ENCODE assay signal across 8 cellular contexts in the genomic region with DNA sequence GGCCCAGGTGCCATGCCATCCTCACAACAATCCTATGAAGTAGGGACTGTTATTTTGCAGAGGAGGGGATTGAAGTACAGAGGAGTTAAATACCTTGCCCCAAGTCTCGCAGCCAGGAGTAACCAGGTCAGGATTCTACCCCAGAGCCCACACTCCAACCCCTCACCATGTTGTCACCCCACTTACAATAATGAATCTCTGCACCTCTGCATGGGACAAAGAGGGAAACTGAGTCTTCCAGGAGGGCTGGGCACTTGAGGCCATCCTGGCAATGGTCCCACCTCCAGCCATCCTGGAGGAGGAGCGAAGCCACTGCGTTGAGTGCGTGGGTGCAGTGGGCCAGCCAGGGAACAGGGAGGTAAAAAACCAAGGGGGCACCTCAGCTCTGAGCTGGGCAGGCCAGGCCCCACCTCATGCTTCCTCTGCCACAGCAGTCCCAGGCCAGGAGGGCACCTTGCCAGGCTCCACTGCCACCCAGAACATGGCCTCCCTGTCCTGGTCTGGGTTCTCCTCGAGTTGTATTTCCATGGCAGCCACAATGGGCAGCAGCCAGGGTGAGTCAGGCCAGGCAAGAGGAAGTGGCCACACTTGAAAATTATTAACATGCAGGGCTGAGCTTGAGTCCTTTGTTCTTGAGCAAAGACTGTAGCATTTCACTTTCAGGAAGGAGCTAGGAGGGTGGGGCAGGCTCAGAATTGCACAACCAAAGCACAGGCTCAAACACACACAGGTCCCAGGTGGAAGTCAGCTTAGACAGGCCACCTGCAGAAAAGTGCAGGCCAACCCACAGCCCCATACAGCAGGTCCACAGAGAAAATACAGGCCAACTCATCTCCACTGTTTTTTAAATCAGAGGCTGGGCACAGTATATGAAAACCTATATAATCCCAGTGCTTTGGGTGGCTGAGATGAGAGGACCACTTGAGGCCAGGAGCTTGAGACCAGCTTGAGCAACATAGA. TPM values are rescaled to one million over a fixed set of nuclear protein-coding genes. Genes with fewer than 3 reads are reported as not detected.
A peak's percentile ranks its signal among the peaks of the same experiment; 100 is the strongest.
DNase-seq lines count a peak whose midpoint lies in the region; ATAC-seq, FAIRE-seq and TF ChIP-seq lines count a peak whose summit lies in the region.

No MANE protein-coding gene starts in this region.

- H3K36me3 ChIP-seq in muscle layer of duodenum (ENCODE audit: control insufficient read depth in 1 of 2, insufficient read depth in 2 of 2, low read length in 2 of 2): no peaks in the 10 kb centered on the region

- FAIRE-seq in HTR-8/SVneo (lab: Jason Lieb, UNC) (peak; percentile 92), RCC 7860 (lab: Jason Lieb, UNC) (peak; percentile 93)

- no peaks in the 10 kb centered on the region for H3K27me3 ChIP-seq in muscle layer of duodenum (ENCODE audit: low read depth, low read length)

- no peak overlapping the region for H3K4me3 ChIP-seq in muscle layer of duodenum (ENCODE audit: low read depth in 1 of 2, low read length in 2 of 2)

- no peaks in the 10 kb centered on the region for H3K9me3 ChIP-seq in muscle layer of duodenum (ENCODE audit: control insufficient read depth in 1 of 2, low read length in 2 of 2)

- peaks cover 12% of the 10 kb centered on the region for H3K27me3 Mint-ChIP-seq in endothelial cell (ENCODE audit: unreplicated experiment)
- H3K27me3 Mint-ChIP-seq in activated CD8-positive, alpha-beta memory T cell treated with anti-CD3 and anti-CD28 coated beads, Interleukin-2, amount 10 ng/mL, durations not matched to agents 7 days and 5 days: no peaks in the 10 kb centered on the region

- peak overlapping the region; percentile 43 for H3K27ac Mint-ChIP-seq in endothelial cell (ENCODE audit: unreplicated experiment)
- H3K27ac Mint-ChIP-seq in activated CD8-positive, alpha-beta memory T cell treated with anti-CD3 and anti-CD28 coated beads, Interleukin-2, amount 10 ng/mL, durations not matched to agents 7 days and 5 days: no peak overlapping the region

- CTCF ChIA-PET in activated CD8-positive, alpha-beta memory T cell treated with anti-CD3 and anti-CD28 coated beads, Interleukin-2, amount 10 ng/mL, durations not matched to agents 7 days and 5 days (lab: Charles Lee): interaction anchor here (0.8 kb wide), 1 partner anchor 10 kb away, joined by 3 read pairs; no protein-coding TSS in a partner anchor

- peak overlapping the region; percentile 74 for H3K27ac ChIP-seq in muscle layer of duodenum (ENCODE audit: low read length)

- ATAC-seq in GM21390 (IDR thresholded peaks at IDR 0.05; ENCODE audit: unreplicated experiment): peak; percentile 48
- ATAC-seq in activated CD8-positive, alpha-beta memory T cell treated with anti-CD3 and anti-CD28 coated beads, Interleukin-2, amount 10 ng/mL, durations not matched to agents 7 days and 5 days: no peak

- DNase-seq in DMS153 treated with DMSO at 0.1 percent for 48 hours (lab: John Stamatoyannopoulos, UW; ENCODE audit: unreplicated experiment) (peak; percentile 93), HTR-8/SVneo (ENCODE audit: insufficient read length, low spot score) (peak; percentile 87), RCC 7860 (ENCODE audit: low spot score) (peak; percentile 98), endothelial cell (ENCODE audit: low spot score) (no peak), DMS 273 treated with DMSO at 0.1 percent for 48 hours (lab: John Stamatoyannopoulos, UW) (no peak)
- DNase-seq in activated CD8-positive, alpha-beta memory T cell treated with anti-CD3 and anti-CD28 coated beads, Interleukin-2, amount 10 ng/mL, durations not matched to agents 7 days and 5 days: no peak

- TF ChIP-seq CTCF in endothelial cell (IDR thresholded peaks at IDR 0.05; ENCODE audit: unreplicated experiment): no peak

- peaks cover 37% of the 10 kb centered on the region for H3K4me1 Mint-ChIP-seq in endothelial cell (ENCODE audit: unreplicated experiment)
- H3K4me1 Mint-ChIP-seq in activated CD8-positive, alpha-beta memory T cell treated with anti-CD3 and anti-CD28 coated beads, Interleukin-2, amount 10 ng/mL, durations not matched to agents 7 days and 5 days: peaks cover 30% of the 10 kb centered on the region

- no peaks in the 10 kb centered on the region for H3K9me3 Mint-ChIP-seq in endothelial cell (ENCODE audit: unreplicated experiment)
- no peaks in the 10 kb centered on the region for H3K9me3 Mint-ChIP-seq in activated CD8-positive, alpha-beta memory T cell treated with anti-CD3 and anti-CD28 coated beads, Interleukin-2, amount 10 ng/mL, durations not matched to agents 7 days and 5 days (ENCODE audit: low read depth)

- H3K4me1 ChIP-seq in muscle layer of duodenum (ENCODE audit: control insufficient read depth in 1 of 2, insufficient read depth in 2 of 2, low read length in 2 of 2): peaks cover 63 to 79% of the 10 kb centered on the region in 2 donors

- H3K4me3 Mint-ChIP-seq in endothelial cell (ENCODE audit: unreplicated experiment): no peak overlapping the region
- H3K4me3 Mint-ChIP-seq in activated CD8-positive, alpha-beta memory T cell treated with anti-CD3 and anti-CD28 coated beads, Interleukin-2, amount 10 ng/mL, durations not matched to agents 7 days and 5 days: no peak overlapping the region

- peaks cover 5% of the 10 kb centered on the region for H3K36me3 Mint-ChIP-seq in endothelial cell (ENCODE audit: low read depth, unreplicated experiment)
- no peaks in the 10 kb centered on the region for H3K36me3 Mint-ChIP-seq in activated CD8-positive, alpha-beta memory T cell treated with anti-CD3 and anti-CD28 coated beads, Interleukin-2, amount 10 ng/mL, durations not matched to agents 7 days and 5 days

RNA-seq across cellular contexts. Expression of gene CUEDC1, which starts 52.1 kb away (rescaled TPM):
- total RNA-seq in endothelial cell (ENCODE audit: unreplicated experiment): 13.3 TPM
- not detected for total RNA-seq in activated CD8-positive, alpha-beta memory T cell treated with anti-CD3 and anti-CD28 coated beads, Interleukin-2, amount 10 ng/mL, durations not matched to agents 7 days and 5 days

RNA-seq across cellular contexts. Expression of gene MRPS23, which starts 53.2 kb away (rescaled TPM):
- 39.3 TPM for total RNA-seq in endothelial cell (ENCODE audit: unreplicated experiment)
- total RNA-seq in activated CD8-positive, alpha-beta memory T cell treated with anti-CD3 and anti-CD28 coated beads, Interleukin-2, amount 10 ng/mL, durations not matched to agents 7 days and 5 days: 10 to 100 TPM; 39.4 to 49.4 TPM

Comparison
In these comparisons a context has a peak if more than half of its experiments do, and no peak if none do; other contexts are left out.
1. DNase-seq: peak in DMS153 treated with DMSO at 0.1 percent for 48 hours (single experiment), HTR-8/SVneo (single experiment) and RCC 7860 (single experiment); none in endothelial cell (single experiment), DMS 273 treated with DMSO at 0.1 percent for 48 hours (single experiment) and activated CD8-positive, alpha-beta memory T cell treated with anti-CD3 and anti-CD28 coated beads, Interleukin-2, amount 10 ng/mL, durations not matched to agents 7 days and 5 days (single experiment).
2. RNA of gene CUEDC1, which starts 52.1 kb away (total RNA-seq): 13.3 TPM in endothelial cell (single experiment); not detected in activated CD8-positive, alpha-beta memory T cell treated with anti-CD3 and anti-CD28 coated beads, Interleukin-2, amount 10 ng/mL, durations not matched to agents 7 days and 5 days; every median in the first group is over 10 times any median in the second.